In the genomic region with DNA sequence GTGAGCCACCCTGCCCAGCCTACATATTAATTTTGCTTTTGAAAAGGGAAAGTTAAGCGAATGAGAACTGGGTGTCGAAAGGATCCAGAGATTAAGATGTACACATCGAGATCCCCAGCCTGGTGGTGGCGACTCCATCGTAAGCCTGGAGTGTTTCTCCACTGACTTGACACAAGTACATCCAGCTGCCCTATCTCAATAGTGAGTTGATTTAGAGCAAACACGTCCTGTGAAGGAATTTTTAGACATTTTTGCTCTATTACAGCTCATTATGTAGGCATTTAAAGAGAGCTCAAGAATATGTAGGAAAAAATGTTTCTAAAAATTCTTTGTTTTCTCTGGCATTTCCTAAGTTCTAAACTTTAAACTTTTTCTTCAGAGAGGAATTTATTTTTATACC, we compare ENCODE assay signal across 25 cellular contexts. TPM values are rescaled to one million over a fixed set of nuclear protein-coding genes. Genes with fewer than 3 reads are reported as not detected.
A peak's percentile ranks its signal among the peaks of the same experiment; 100 is the strongest.
DNase-seq lines count a peak whose midpoint lies in the region; ATAC-seq lines count a peak whose summit lies in the region.
"Had no signal": no experiment of that assay in that cellular context is flagged by ENCODE, and none has a peak within 500 bp of the region (broad histone marks: within the 10 kb centered on the region; RNA-seq: fewer than 3 reads in every experiment).

No MANE protein-coding gene starts in this region.

- no peak for ATAC-seq in HG03196 (IDR thresholded peaks at IDR 0.05; ENCODE audit: unreplicated experiment)
- ATAC-seq in GM18909 (IDR thresholded peaks at IDR 0.05; ENCODE audit: poor library complexity, unreplicated experiment) = no peak
- ATAC-seq: activated CD4-positive, CD25-positive, alpha-beta regulatory T cell treated with anti-CD3 and anti-CD28 coated beads, Interleukin-2, amount 50 U/mL, for 24 hours; CD8-positive, alpha-beta T cell; HepG2; mucosa of descending colon; natural killer cell treated with Interleukin-12 subunit alpha and Interleukin-12 subunit beta and Interleukin-15 and Interleukin-18, amount 100 ng/mL, for 72 hours; T-helper 17 cell had no signal

- DNase-seq in EL = peak; percentile 54
- DNase-seq in amniotic stem cell (lab: John Stamatoyannopoulos, UW) = peak; percentile 2
- DNase-seq in fibroblast of peridontal ligament (ENCODE audit: extremely low read depth) = peak; percentile 82
- DNase-seq in stimulated activated CD4-positive, alpha-beta T cell treated with anti-CD3 and anti-CD28 coated beads, Interleukin-15, amount 100 ng/mL, for 24 hours = no peak
- DNase-seq in dermis blood vessel endothelial cell = no peak
- DNase-seq: activated CD4-positive, alpha-beta T cell treated with anti-CD3 and anti-CD28 coated beads, Interleukin-2, amount 50 U/mL, for 48 hours; activated naive CD4-positive, alpha-beta T cell treated with Interleukin-2 at 50 U/mL for 16 hours; adrenal gland; CD8-positive, alpha-beta T cell; DMS 273 treated with DMSO at 0.1 percent for 48 hours; head of caudate nucleus; mucosa of descending colon; NCI-H510A; OCI-M1; small intestine; stimulated activated CD4-positive, alpha-beta T cell treated with anti-CD3 and anti-CD28 coated beads, Interleukin-2, amount 100 ng/mL, for 24 hours; T-helper 17 cell; transverse colon had no signal

RNA-seq across cellular contexts. Expression of a gene that starts 11.7 kb away (rescaled TPM):
- total RNA-seq in dermis blood vessel endothelial cell = not detected in 2 replicates
- total RNA-seq: cardiac muscle cell; CD8-positive, alpha-beta T cell; dermis microvascular lymphatic vessel endothelial cell; HepG2; natural killer cell treated with Interleukin-12 subunit alpha and Interleukin-12 subunit beta and Interleukin-15 and Interleukin-18, amount 100 ng/mL, for 72 hours; T-helper 17 cell had no signal

Comparison
In these comparisons a context has a peak if more than half of its experiments do, and no peak if none do; other contexts are left out.
1. DNase-seq: peak in EL (single experiment), amniotic stem cell (single experiment) and fibroblast of peridontal ligament (single experiment); none in stimulated activated CD4-positive, alpha-beta T cell treated with anti-CD3 and anti-CD28 coated beads, Interleukin-15, amount 100 ng/mL, for 24 hours (single experiment) and dermis blood vessel endothelial cell (single experiment).